Comparison of ENCODE assay signal across 1 cellular context in the genomic region with DNA sequence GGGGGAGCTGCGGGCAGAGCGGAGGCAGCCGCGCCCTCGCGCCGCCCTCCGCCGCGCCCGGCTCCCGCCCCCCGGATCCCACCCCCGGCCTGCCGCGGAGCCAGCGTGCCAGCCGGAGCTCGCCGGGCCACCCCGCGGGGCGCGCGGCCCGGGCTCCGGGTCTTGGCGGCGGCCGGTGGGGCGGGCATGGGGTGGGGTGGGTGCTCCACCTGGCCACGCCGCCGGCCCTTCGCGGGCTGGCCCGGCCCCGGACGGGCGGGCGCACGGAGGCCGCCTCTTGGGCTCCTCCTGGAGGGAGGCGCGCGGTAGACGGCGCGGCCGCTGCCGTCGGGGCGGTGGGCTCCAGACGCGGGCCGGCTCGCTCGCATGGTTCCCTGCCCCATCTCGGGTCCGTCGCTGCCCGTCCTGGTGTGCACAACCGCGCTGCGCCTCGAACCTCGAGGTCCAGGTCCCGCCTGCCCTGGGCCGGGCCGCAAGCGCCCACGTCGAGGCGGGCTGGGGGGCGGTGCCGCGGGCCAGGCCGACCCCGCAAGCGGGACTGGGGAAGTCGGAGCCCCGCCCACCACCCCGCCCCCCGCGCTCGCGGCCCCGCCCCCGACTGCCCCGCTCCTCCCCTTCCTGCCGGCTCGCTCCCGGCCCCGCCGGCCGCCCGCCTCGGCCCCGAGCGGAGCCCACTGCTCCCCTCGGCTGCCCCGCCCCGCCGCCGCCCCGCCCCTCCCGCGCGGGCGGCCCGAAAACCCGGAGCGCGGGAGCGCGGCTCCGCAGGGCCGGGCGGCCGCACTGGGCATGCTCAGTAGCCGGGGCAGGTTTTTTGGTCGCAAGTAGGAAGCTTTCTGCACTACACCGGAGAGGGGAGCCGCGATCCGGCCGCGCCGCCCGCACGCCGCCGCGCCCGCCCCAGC.
TF ChIP-seq lines count a peak whose summit lies in the region.

A gene with protein sequence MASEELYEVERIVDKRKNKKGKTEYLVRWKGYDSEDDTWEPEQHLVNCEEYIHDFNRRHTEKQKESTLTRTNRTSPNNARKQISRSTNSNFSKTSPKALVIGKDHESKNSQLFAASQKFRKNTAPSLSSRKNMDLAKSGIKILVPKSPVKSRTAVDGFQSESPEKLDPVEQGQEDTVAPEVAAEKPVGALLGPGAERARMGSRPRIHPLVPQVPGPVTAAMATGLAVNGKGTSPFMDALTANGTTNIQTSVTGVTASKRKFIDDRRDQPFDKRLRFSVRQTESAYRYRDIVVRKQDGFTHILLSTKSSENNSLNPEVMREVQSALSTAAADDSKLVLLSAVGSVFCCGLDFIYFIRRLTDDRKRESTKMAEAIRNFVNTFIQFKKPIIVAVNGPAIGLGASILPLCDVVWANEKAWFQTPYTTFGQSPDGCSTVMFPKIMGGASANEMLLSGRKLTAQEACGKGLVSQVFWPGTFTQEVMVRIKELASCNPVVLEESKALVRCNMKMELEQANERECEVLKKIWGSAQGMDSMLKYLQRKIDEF (plus strand): TSS at position 814 of the 902 bp plus-strand sequence. CDS start 380 bp downstream, outside the sequence.

TF ChIP-seq in HepG2, 621 proteins besides CTCF, POLR2A, EP300 and RAD21 (continued from another document and continues in another):
- TF ChIP-seq, protein P1, sequence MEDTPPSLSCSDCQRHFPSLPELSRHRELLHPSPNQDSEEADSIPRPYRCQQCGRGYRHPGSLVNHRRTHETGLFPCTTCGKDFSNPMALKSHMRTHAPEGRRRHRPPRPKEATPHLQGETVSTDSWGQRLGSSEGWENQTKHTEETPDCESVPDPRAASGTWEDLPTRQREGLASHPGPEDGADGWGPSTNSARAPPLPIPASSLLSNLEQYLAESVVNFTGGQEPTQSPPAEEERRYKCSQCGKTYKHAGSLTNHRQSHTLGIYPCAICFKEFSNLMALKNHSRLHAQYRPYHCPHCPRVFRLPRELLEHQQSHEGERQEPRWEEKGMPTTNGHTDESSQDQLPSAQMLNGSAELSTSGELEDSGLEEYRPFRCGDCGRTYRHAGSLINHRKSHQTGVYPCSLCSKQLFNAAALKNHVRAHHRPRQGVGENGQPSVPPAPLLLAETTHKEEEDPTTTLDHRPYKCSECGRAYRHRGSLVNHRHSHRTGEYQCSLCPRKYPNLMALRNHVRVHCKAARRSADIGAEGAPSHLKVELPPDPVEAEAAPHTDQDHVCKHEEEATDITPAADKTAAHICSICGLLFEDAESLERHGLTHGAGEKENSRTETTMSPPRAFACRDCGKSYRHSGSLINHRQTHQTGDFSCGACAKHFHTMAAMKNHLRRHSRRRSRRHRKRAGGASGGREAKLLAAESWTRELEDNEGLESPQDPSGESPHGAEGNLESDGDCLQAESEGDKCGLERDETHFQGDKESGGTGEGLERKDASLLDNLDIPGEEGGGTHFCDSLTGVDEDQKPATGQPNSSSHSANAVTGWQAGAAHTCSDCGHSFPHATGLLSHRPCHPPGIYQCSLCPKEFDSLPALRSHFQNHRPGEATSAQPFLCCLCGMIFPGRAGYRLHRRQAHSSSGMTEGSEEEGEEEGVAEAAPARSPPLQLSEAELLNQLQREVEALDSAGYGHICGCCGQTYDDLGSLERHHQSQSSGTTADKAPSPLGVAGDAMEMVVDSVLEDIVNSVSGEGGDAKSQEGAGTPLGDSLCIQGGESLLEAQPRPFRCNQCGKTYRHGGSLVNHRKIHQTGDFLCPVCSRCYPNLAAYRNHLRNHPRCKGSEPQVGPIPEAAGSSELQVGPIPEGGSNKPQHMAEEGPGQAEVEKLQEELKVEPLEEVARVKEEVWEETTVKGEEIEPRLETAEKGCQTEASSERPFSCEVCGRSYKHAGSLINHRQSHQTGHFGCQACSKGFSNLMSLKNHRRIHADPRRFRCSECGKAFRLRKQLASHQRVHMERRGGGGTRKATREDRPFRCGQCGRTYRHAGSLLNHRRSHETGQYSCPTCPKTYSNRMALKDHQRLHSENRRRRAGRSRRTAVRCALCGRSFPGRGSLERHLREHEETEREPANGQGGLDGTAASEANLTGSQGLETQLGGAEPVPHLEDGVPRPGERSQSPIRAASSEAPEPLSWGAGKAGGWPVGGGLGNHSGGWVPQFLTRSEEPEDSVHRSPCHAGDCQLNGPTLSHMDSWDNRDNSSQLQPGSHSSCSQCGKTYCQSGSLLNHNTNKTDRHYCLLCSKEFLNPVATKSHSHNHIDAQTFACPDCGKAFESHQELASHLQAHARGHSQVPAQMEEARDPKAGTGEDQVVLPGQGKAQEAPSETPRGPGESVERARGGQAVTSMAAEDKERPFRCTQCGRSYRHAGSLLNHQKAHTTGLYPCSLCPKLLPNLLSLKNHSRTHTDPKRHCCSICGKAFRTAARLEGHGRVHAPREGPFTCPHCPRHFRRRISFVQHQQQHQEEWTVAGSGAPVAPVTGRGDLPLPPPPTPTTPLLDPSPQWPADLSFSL (CRISPR knock-in tag; IDR thresholded peaks at IDR 0.05) = no peak
- no peak; the same call in 1 of the 2 replicates for TF ChIP-seq ZFP90 (CRISPR knock-in tag; IDR thresholded peaks at IDR 0.05; ENCODE audit: borderline replicate concordance)
- no peak for TF ChIP-seq HIVEP1 (CRISPR knock-in tag; IDR thresholded peaks at IDR 0.05)
- no peak for TF ChIP-seq ZNF138 (CRISPR knock-in tag; IDR thresholded peaks at IDR 0.05; ENCODE audit: low read depth)
- TF ChIP-seq ZNF569 (CRISPR knock-in tag; IDR thresholded peaks at IDR 0.05; ENCODE audit: borderline replicate concordance) = no peak
- no peak for TF ChIP-seq ZBTB1 (CRISPR knock-in tag; IDR thresholded peaks at IDR 0.05; ENCODE audit: borderline replicate concordance)
- TF ChIP-seq ZNF75D (CRISPR knock-in tag; IDR thresholded peaks at IDR 0.05; ENCODE audit: borderline replicate concordance) = no peak
- no peak for TF ChIP-seq GPBP1L1 (CRISPR knock-in tag; IDR thresholded peaks at IDR 0.05)
- no peak for TF ChIP-seq ZMAT5 (CRISPR knock-in tag; IDR thresholded peaks at IDR 0.05; ENCODE audit: borderline replicate concordance, low read depth)
- no peak for TF ChIP-seq ZNF652 (CRISPR knock-in tag; IDR thresholded peaks at IDR 0.05; ENCODE audit: borderline replicate concordance, low read depth)
- no peak; the same call in 1 of the 2 replicates for TF ChIP-seq NCOA2 (CRISPR knock-in tag; IDR thresholded peaks at IDR 0.05)
- TF ChIP-seq ATAD3A (CRISPR knock-in tag; IDR thresholded peaks at IDR 0.05) = no peak
- TF ChIP-seq HNRNPUL1 (IDR thresholded peaks at IDR 0.05; ENCODE audit: low read depth, low read length) = no peak
- no peak for TF ChIP-seq MBD4 (IDR thresholded peaks at IDR 0.05; ENCODE audit: borderline replicate concordance, low read length)
- TF ChIP-seq, protein P2, sequence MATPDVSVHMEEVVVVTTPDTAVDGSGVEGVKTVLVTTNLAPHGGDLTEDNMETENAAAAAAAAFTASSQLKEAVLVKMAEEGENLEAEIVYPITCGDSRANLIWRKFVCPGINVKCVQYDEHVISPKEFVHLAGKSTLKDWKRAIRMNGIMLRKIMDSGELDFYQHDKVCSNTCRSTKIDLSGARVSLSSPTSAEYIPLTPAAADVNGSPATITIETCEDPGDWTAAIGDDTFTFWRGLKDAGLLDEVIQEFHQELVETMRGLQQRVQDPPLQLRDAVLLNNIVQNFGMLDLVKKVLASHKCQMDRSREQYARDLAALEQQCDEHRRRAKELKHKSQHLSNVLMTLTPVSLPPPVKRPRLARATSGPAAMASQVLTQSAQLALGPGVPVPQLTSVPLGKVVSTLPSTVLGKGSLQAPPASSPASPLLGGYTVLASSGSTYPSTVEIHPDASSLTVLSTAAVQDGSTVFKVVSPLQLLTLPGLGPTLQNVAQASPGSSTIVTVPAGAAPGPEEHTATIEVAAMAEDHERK (CRISPR knock-in tag; IDR thresholded peaks at IDR 0.05; ENCODE audit: low read depth) = no peak
- TF ChIP-seq, protein P3, sequence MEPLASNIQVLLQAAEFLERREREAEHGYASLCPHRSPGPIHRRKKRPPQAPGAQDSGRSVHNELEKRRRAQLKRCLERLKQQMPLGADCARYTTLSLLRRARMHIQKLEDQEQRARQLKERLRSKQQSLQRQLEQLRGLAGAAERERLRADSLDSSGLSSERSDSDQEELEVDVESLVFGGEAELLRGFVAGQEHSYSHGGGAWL (CRISPR knock-in tag; IDR thresholded peaks at IDR 0.05) = no peak
- no peak for TF ChIP-seq ATF6 (CRISPR knock-in tag; conservative IDR thresholded peaks at IDR 0.05)
- TF ChIP-seq ZNF83 (CRISPR knock-in tag; IDR thresholded peaks at IDR 0.05; ENCODE audit: borderline replicate concordance) = peak; percentile 76; the same call in 1 of the 2 replicates
- TF ChIP-seq ZNF709 (CRISPR knock-in tag; IDR thresholded peaks at IDR 0.05) = no peak
- no peak for TF ChIP-seq ZNF816 (CRISPR knock-in tag; IDR thresholded peaks at IDR 0.05; ENCODE audit: borderline replicate concordance)
- no peak for TF ChIP-seq ARID5B (CRISPR knock-in tag; IDR thresholded peaks at IDR 0.05)
- no peak for TF ChIP-seq ZNF792 (CRISPR knock-in tag; IDR thresholded peaks at IDR 0.05)
- TF ChIP-seq, protein P4, sequence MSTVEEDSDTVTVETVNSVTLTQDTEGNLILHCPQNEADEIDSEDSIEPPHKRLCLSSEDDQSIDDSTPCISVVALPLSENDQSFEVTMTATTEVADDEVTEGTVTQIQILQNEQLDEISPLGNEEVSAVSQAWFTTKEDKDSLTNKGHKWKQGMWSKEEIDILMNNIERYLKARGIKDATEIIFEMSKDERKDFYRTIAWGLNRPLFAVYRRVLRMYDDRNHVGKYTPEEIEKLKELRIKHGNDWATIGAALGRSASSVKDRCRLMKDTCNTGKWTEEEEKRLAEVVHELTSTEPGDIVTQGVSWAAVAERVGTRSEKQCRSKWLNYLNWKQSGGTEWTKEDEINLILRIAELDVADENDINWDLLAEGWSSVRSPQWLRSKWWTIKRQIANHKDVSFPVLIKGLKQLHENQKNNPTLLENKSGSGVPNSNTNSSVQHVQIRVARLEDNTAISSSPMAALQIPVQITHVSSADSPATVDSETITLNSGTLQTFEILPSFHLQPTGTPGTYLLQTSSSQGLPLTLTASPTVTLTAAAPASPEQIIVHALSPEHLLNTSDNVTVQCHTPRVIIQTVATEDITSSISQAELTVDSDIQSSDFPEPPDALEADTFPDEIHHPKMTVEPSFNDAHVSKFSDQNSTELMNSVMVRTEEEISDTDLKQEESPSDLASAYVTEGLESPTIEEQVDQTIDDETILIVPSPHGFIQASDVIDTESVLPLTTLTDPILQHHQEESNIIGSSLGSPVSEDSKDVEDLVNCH (CRISPR knock-in tag; IDR thresholded peaks at IDR 0.05) = no peak
- TF ChIP-seq, protein P5, sequence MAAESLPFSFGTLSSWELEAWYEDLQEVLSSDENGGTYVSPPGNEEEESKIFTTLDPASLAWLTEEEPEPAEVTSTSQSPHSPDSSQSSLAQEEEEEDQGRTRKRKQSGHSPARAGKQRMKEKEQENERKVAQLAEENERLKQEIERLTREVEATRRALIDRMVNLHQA (CRISPR knock-in tag; IDR thresholded peaks at IDR 0.05) = no peak
- TF ChIP-seq ZNF234 (CRISPR knock-in tag; conservative IDR thresholded peaks at IDR 0.05) = no peak
- no peak for TF ChIP-seq ESRRA (CRISPR knock-in tag; IDR thresholded peaks at IDR 0.05; ENCODE audit: low read depth)
- no peak; the same call in 1 of the 2 replicates for TF ChIP-seq KAT7 (CRISPR knock-in tag; IDR thresholded peaks at IDR 0.05; ENCODE audit: borderline replicate concordance)
- TF ChIP-seq ZSCAN9 (CRISPR knock-in tag; IDR thresholded peaks at IDR 0.05; ENCODE audit: borderline replicate concordance) = no peak
- TF ChIP-seq FOXK2 (IDR thresholded peaks at IDR 0.05) = no peak
- TF ChIP-seq ZBTB7A (CRISPR knock-in tag; IDR thresholded peaks at IDR 0.05) = no peak
- peak; percentile 65 for TF ChIP-seq YY1 (IDR thresholded peaks at IDR 0.05; ENCODE audit: insufficient read depth, insufficient replicate concordance, low read depth, low read length)
- no peak for TF ChIP-seq ZNF615 (CRISPR knock-in tag; IDR thresholded peaks at IDR 0.05; ENCODE audit: borderline replicate concordance)
